30 cellular contexts compared by ENCODE assay signal in genomic region chr5:138346889-138347288, GRCh38. TPM values are rescaled to one million over a fixed set of nuclear protein-coding genes. Genes with fewer than 3 reads are reported as not detected.
"Had no signal": no experiment of that assay in that cellular context is flagged by ENCODE, and none has a peak within 500 bp of the region (broad histone marks: within the 10 kb centered on the region; RNA-seq: fewer than 3 reads in every experiment).

No MANE protein-coding gene starts in this region.

- H3K27me3 ChIP-seq: neural progenitor cell, ovary, right lobe of liver, sigmoid colon, suprapubic skin, testis, tibial nerve, upper lobe of left lung, vagina had no signal

- H3K79me2 ChIP-seq: parathyroid adenoma had no signal

- H3K9me3 ChIP-seq: ovary, right lobe of liver, sigmoid colon, suprapubic skin, testis, upper lobe of left lung, vagina had no signal

- ATAC-seq: naive thymus-derived CD8-positive, alpha-beta T cell; natural killer cell treated with Interleukin-12 subunit alpha and Interleukin-12 subunit beta and Interleukin-15 and Interleukin-18, amount 100 ng/mL, for 72 hours; psoas muscle; right cardiac atrium; right lobe of liver; stimulated activated effector memory CD8-positive, alpha-beta T cell treated with anti-CD3 and anti-CD28 coated beads, Interleukin-12 subunit alpha, Interleukin-12 subunit beta, amount 100 ng/mL, for 72 hours; stimulated activated naive B cell treated with anti-CD40 and anti-IgM and Interleukin-4, amounts not matched to agents 10 μg/mL and 1 μg/mL and 100 μg/mL, for 72 hours; stimulated activated naive CD8-positive, alpha-beta T cell treated with anti-CD3 and anti-CD28 coated beads, Interleukin-15, amount 100 ng/mL, for 72 hours had no signal

- FAIRE-seq: small intestine, urothelium cell line had no signal

- H3K4me3 Mint-ChIP-seq: naive thymus-derived CD8-positive, alpha-beta T cell; natural killer cell treated with Interleukin-12 subunit alpha and Interleukin-12 subunit beta and Interleukin-15 and Interleukin-18, amount 100 ng/mL, for 72 hours; nephron progenitor cell; neural progenitor cell; stimulated activated effector memory CD8-positive, alpha-beta T cell treated with anti-CD3 and anti-CD28 coated beads, Interleukin-12 subunit alpha, Interleukin-12 subunit beta, amount 100 ng/mL, for 72 hours; stimulated activated naive B cell treated with anti-CD40 and anti-IgM and Interleukin-4, amounts not matched to agents 10 μg/mL and 1 μg/mL and 100 μg/mL, for 72 hours; stimulated activated naive CD8-positive, alpha-beta T cell treated with anti-CD3 and anti-CD28 coated beads, Interleukin-15, amount 100 ng/mL, for 72 hours had no signal

- H3K4me3 ChIP-seq: neural progenitor cell, ovary, psoas muscle, right lobe of liver, sigmoid colon, suprapubic skin, testis, tibial nerve, upper lobe of left lung, vagina had no signal

- H3K4me1 ChIP-seq: neural progenitor cell, parathyroid adenoma, right lobe of liver, sigmoid colon, suprapubic skin, testis, upper lobe of left lung, vagina had no signal

- H3K27me3 Mint-ChIP-seq: naive thymus-derived CD8-positive, alpha-beta T cell; natural killer cell treated with Interleukin-12 subunit alpha and Interleukin-12 subunit beta and Interleukin-15 and Interleukin-18, amount 100 ng/mL, for 72 hours; progenitor cell of endocrine pancreas; stimulated activated naive B cell treated with anti-CD40 and anti-IgM and Interleukin-4, amounts not matched to agents 10 μg/mL and 1 μg/mL and 100 μg/mL, for 72 hours; stimulated activated naive CD8-positive, alpha-beta T cell treated with anti-CD3 and anti-CD28 coated beads, Interleukin-15, amount 100 ng/mL, for 72 hours had no signal

- H3K27ac Mint-ChIP-seq: natural killer cell treated with Interleukin-12 subunit alpha and Interleukin-12 subunit beta and Interleukin-15 and Interleukin-18, amount 100 ng/mL, for 72 hours; nephron progenitor cell; neural progenitor cell; progenitor cell of endocrine pancreas; stimulated activated naive B cell treated with anti-CD40 and anti-IgM and Interleukin-4, amounts not matched to agents 10 μg/mL and 1 μg/mL and 100 μg/mL, for 72 hours; stimulated activated naive CD8-positive, alpha-beta T cell treated with anti-CD3 and anti-CD28 coated beads, Interleukin-15, amount 100 ng/mL, for 72 hours had no signal

- H3K4me1 Mint-ChIP-seq: neural progenitor cell had no signal

- H3K27ac ChIP-seq: neural progenitor cell, ovary, parathyroid adenoma, psoas muscle, right lobe of liver, sigmoid colon, suprapubic skin, testis, tibial nerve, upper lobe of left lung, vagina had no signal

- H2AFZ ChIP-seq: neural progenitor cell, parathyroid adenoma had no signal

- H3K4me2 ChIP-seq: neural progenitor cell had no signal

- DNase-seq: naive thymus-derived CD8-positive, alpha-beta T cell; nephron progenitor cell; occipital lobe; ovary; psoas muscle; right cardiac atrium; right lobe of liver; sigmoid colon; small intestine; stimulated activated CD4-positive, alpha-beta T cell treated with anti-CD3 and anti-CD28 coated beads, Interleukin-15, amount 100 ng/mL, for 24 hours; stimulated activated CD4-positive, alpha-beta T cell treated with anti-CD3 and anti-CD28 coated beads, Interleukin-2, amount 100 ng/mL, for 24 hours; stimulated activated CD4-positive, alpha-beta T cell treated with anti-CD3 and anti-CD28 coated beads, Interleukin-2, amount 100 ng/mL, for 48 hours; stimulated activated CD4-positive, alpha-beta T cell treated with anti-CD3 and anti-CD28 coated beads, Interleukin-4, amount 100 ng/mL, for 24 hours; stimulated activated naive B cell treated with anti-CD40 and anti-IgM and Interleukin-4, amounts not matched to agents 10 μg/mL and 1 μg/mL and 100 μg/mL, for 72 hours; stimulated activated naive CD4-positive, alpha-beta T cell treated with Interleukin-2 at 50 U/mL for 16 hours; stimulated activated naive CD8-positive, alpha-beta T cell treated with anti-CD3 and anti-CD28 coated beads, Interleukin-15, amount 100 ng/mL, for 72 hours; substantia nigra; testis; trophoblast cell had no signal

- H3K9ac ChIP-seq: neural progenitor cell, parathyroid adenoma had no signal

RNA-seq across cellular contexts. Expression of gene CDC25C, which starts 15.3 kb away (rescaled TPM):
- total RNA-seq: naive thymus-derived CD8-positive, alpha-beta T cell; psoas muscle; ureter had no signal
- polyA plus RNA-seq: naive thymus-derived CD8-positive, alpha-beta T cell; right cardiac atrium had no signal
